Comparison of ENCODE assay signal across 13 cellular contexts in genomic region chr4:70709551-70710080, GRCh38. TPM values are rescaled to one million over a fixed set of nuclear protein-coding genes. Genes with fewer than 3 reads are reported as not detected.
A peak's percentile ranks its signal among the peaks of the same experiment; 100 is the strongest.
DNase-seq lines count a peak whose midpoint lies in the region; ATAC-seq, FAIRE-seq and TF ChIP-seq lines count a peak whose summit lies in the region.
"Had no signal": no experiment of that assay in that cellular context is flagged by ENCODE, and none has a peak within 500 bp of the region (broad histone marks: within the 10 kb centered on the region; RNA-seq: fewer than 3 reads in every experiment).

No MANE protein-coding gene starts in this region.

- no peaks in the 10 kb centered on the region for H3K27me3 ChIP-seq in bronchial epithelial cell (ENCODE audit: control insufficient read depth, insufficient read depth, low read length)
- H3K27me3 ChIP-seq: esophagus squamous epithelium had no signal

- H3K4me3 ChIP-seq in bronchial epithelial cell (ENCODE audit: low read depth, low read length), result no peak overlapping the region
- H3K4me3 ChIP-seq: esophagus squamous epithelium, left ventricle myocardium inferior had no signal

- TF ChIP-seq CTCF in bronchial epithelial cell (IDR thresholded peaks at IDR 0.05; ENCODE audit: insufficient read depth, low read length, severe bottlenecking), result no peak

- no peaks in the 10 kb centered on the region for H3K36me3 ChIP-seq in KOPT-K1 (ENCODE audit: insufficient read depth, low read length)
- no peaks in the 10 kb centered on the region for H3K36me3 ChIP-seq in bronchial epithelial cell (ENCODE audit: control insufficient read depth, insufficient read depth, low read length)
- H3K36me3 ChIP-seq: esophagus squamous epithelium, left ventricle myocardium inferior had no signal

- no peaks in the 10 kb centered on the region for H3K36me3 Mint-ChIP-seq in stimulated activated effector memory CD8-positive, alpha-beta T cell treated with anti-CD3 and anti-CD28 coated beads, Interleukin-12 subunit alpha, Interleukin-12 subunit beta, amount 100 ng/mL, for 72 hours
- H3K36me3 Mint-ChIP-seq: natural killer cell had no signal

- DNase-seq in NCI-H510A (lab: John Stamatoyannopoulos, UW) (peak; percentile 17), bronchial epithelial cell (ENCODE audit: low read depth) (peak; percentile 29), NCI-H82 (lab: John Stamatoyannopoulos, UW) (no peak), left ventricle myocardium superior (no peak), GF-D8 (lab: John Stamatoyannopoulos, UW) (no peak)
- no peak for DNase-seq in stimulated activated effector memory CD8-positive, alpha-beta T cell treated with anti-CD3 and anti-CD28 coated beads, Interleukin-12 subunit alpha, Interleukin-12 subunit beta, amount 100 ng/mL, for 72 hours (ENCODE audit: low spot score in 2 of 2)
- DNase-seq: activated CD4-positive, alpha-beta T cell treated with anti-CD3 and anti-CD28 coated beads for 36 hours; cortex of kidney; esophagus squamous epithelium; left ventricle myocardium inferior; natural killer cell; SW 1271 had no signal

- peak overlapping the region; percentile 40 for H3K27ac Mint-ChIP-seq in stimulated activated effector memory CD8-positive, alpha-beta T cell treated with anti-CD3 and anti-CD28 coated beads, Interleukin-12 subunit alpha, Interleukin-12 subunit beta, amount 100 ng/mL, for 72 hours
- H3K27ac Mint-ChIP-seq: activated CD4-positive, alpha-beta T cell treated with anti-CD3 and anti-CD28 coated beads for 36 hours; natural killer cell had no signal

- peak overlapping the region; percentile 61 for H3K27ac ChIP-seq in KOPT-K1 (ENCODE audit: low read depth, low read length, poor library complexity, severe bottlenecking)
- H3K27ac ChIP-seq: esophagus squamous epithelium, left ventricle myocardium inferior had no signal

- H3K4me1 Mint-ChIP-seq in stimulated activated effector memory CD8-positive, alpha-beta T cell treated with anti-CD3 and anti-CD28 coated beads, Interleukin-12 subunit alpha, Interleukin-12 subunit beta, amount 100 ng/mL, for 72 hours, result peaks cover 24% of the 10 kb centered on the region

- H3K9me3 Mint-ChIP-seq in stimulated activated effector memory CD8-positive, alpha-beta T cell treated with anti-CD3 and anti-CD28 coated beads, Interleukin-12 subunit alpha, Interleukin-12 subunit beta, amount 100 ng/mL, for 72 hours, result no peaks in the 10 kb centered on the region
- H3K9me3 Mint-ChIP-seq: natural killer cell had no signal

- intact Hi-C loops in left ventricle myocardium superior (cut with micrococcal nuclease), result no loop called here

- ATAC-seq in stimulated activated effector memory CD8-positive, alpha-beta T cell treated with anti-CD3 and anti-CD28 coated beads, Interleukin-12 subunit alpha, Interleukin-12 subunit beta, amount 100 ng/mL, for 72 hours, result no peak
- no peak for ATAC-seq in left ventricle myocardium superior
- ATAC-seq: activated CD4-positive, alpha-beta T cell treated with anti-CD3 and anti-CD28 coated beads for 36 hours; natural killer cell had no signal

- no peaks in the 10 kb centered on the region for H3K9me3 ChIP-seq in KOPT-K1 (ENCODE audit: insufficient read depth, low read length, poor library complexity, severe bottlenecking)
- H3K9me3 ChIP-seq: esophagus squamous epithelium, left ventricle myocardium inferior had no signal

- FAIRE-seq in bronchial epithelial cell (lab: Jason Lieb, UNC), result no peak

- no peak overlapping the region for H3K4me3 Mint-ChIP-seq in stimulated activated effector memory CD8-positive, alpha-beta T cell treated with anti-CD3 and anti-CD28 coated beads, Interleukin-12 subunit alpha, Interleukin-12 subunit beta, amount 100 ng/mL, for 72 hours
- H3K4me3 Mint-ChIP-seq: activated CD4-positive, alpha-beta T cell treated with anti-CD3 and anti-CD28 coated beads for 36 hours had no signal

RNA-seq across cellular contexts. Expression of gene RUFY3, which starts 12.1 kb away (rescaled TPM):
- 43.2 and 59.8 TPM in 2 replicates for total RNA-seq in bronchial epithelial cell
- total RNA-seq in left ventricle myocardium superior, result 22.1 TPM

RNA-seq across cellular contexts. Expression of gene UTP3, which starts 21.3 kb away (rescaled TPM):
- total RNA-seq in bronchial epithelial cell (15.0 and 18.2 TPM in 2 replicates), left ventricle myocardium superior (14.2 TPM)

RNA-seq across cellular contexts. Expression of gene JCHAIN, which starts 43.3 kb away (rescaled TPM):
- total RNA-seq in bronchial epithelial cell (not detected in 2 replicates), left ventricle myocardium superior (7.0 TPM)
- total RNA-seq: activated CD4-positive, alpha-beta T cell treated with anti-CD3 and anti-CD28 coated beads for 36 hours had no signal

Comparison
In these comparisons a context has a peak if more than half of its experiments do, and no peak if none do; other contexts are left out.
1. DNase-seq: peak in NCI-H510A (single experiment) and bronchial epithelial cell (single experiment); none in stimulated activated effector memory CD8-positive, alpha-beta T cell treated with anti-CD3 and anti-CD28 coated beads, Interleukin-12 subunit alpha, Interleukin-12 subunit beta, amount 100 ng/mL, for 72 hours (0 of 2), NCI-H82 (single experiment), left ventricle myocardium superior (single experiment) and GF-D8 (single experiment).